23 cellular contexts compared by ENCODE assay signal in the genomic region with DNA sequence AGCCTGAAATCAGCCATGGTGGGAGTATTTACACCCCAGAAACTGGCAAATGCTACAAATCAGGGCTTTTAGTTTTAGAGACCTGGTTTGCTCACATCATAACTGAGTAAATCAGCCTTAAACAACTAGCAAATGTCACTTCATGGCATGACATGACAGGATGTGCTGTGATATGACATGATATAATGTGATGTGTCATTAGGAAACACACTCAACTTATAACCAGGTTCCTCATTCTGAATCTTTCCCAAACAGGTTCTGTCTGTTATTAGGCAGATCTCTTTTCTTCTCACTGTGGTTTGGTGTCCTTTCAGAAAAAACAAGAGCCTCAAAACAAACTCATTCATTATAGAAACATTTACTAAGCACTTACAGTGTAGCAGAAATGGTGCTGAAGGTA.
"Had no signal": no experiment of that assay in that cellular context is flagged by ENCODE, and none has a peak within 500 bp of the region (broad histone marks: within the 10 kb centered on the region; RNA-seq: fewer than 3 reads in every experiment).

No MANE protein-coding gene starts in this region.

- H3K4me1 Mint-ChIP-seq: naive B cell; nephron; stimulated activated memory B cell treated with anti-CD40 and anti-IgM and Interleukin-4, amounts not matched to agents 10 μg/mL and 1 μg/mL and 100 μg/mL, for 72 hours had no signal

- H3K4me3 ChIP-seq: lung, psoas muscle, spleen, tibial artery, upper lobe of left lung, uterus had no signal

- H3K27me3 Mint-ChIP-seq: stimulated activated memory B cell treated with anti-CD40 and anti-IgM and Interleukin-4, amounts not matched to agents 10 μg/mL and 1 μg/mL and 100 μg/mL, for 72 hours; stimulated activated naive CD8-positive, alpha-beta T cell treated with anti-CD3 and anti-CD28 coated beads, Interleukin-15, Interleukin-2, amounts not matched to agents 100 ng/mL and 50 ng/mL, for 24 hours had no signal

- ATAC-seq: foreskin keratinocyte; left colon; left ventricle myocardium superior; psoas muscle; sciatic nerve; stimulated activated memory B cell treated with anti-CD40 and anti-IgM and Interleukin-4, amounts not matched to agents 10 μg/mL and 1 μg/mL and 100 μg/mL, for 72 hours had no signal

- H3K36me3 ChIP-seq: spleen, tibial artery, upper lobe of left lung, uterus had no signal

- H3K27me3 ChIP-seq: foreskin keratinocyte, spleen, tibial artery, upper lobe of left lung, uterus had no signal

- H3K4me3 Mint-ChIP-seq: naive B cell; nephron; stimulated activated memory B cell treated with anti-CD40 and anti-IgM and Interleukin-4, amounts not matched to agents 10 μg/mL and 1 μg/mL and 100 μg/mL, for 72 hours; stimulated activated naive CD8-positive, alpha-beta T cell treated with anti-CD3 and anti-CD28 coated beads, Interleukin-15, Interleukin-2, amounts not matched to agents 100 ng/mL and 50 ng/mL, for 24 hours had no signal

- H3K27ac Mint-ChIP-seq: naive B cell; stimulated activated memory B cell treated with anti-CD40 and anti-IgM and Interleukin-4, amounts not matched to agents 10 μg/mL and 1 μg/mL and 100 μg/mL, for 72 hours; stimulated activated naive CD8-positive, alpha-beta T cell treated with anti-CD3 and anti-CD28 coated beads, Interleukin-15, Interleukin-2, amounts not matched to agents 100 ng/mL and 50 ng/mL, for 24 hours had no signal

- DNase-seq: dermis blood vessel endothelial cell; erythroblast; foreskin keratinocyte; head of caudate nucleus; hippocampal formation; left colon; left ventricle myocardium superior; mesendoderm; naive B cell; psoas muscle; retina; spleen; stimulated activated CD4-positive, alpha-beta T cell treated with anti-CD3 and anti-CD28 coated beads, Interleukin-15, amount 100 ng/mL, for 24 hours; stimulated activated CD4-positive, alpha-beta T cell treated with anti-CD3 and anti-CD28 coated beads, Interleukin-1b, Interleukin-23, amount 100 ng/mL, for 48 hours; stimulated activated CD4-positive, alpha-beta T cell treated with anti-CD3 and anti-CD28 coated beads, Interleukin-4, amount 100 ng/mL, for 24 hours; tibial artery; upper lobe of left lung; uterus had no signal

- H3K9me3 Mint-ChIP-seq: nephron; stimulated activated memory B cell treated with anti-CD40 and anti-IgM and Interleukin-4, amounts not matched to agents 10 μg/mL and 1 μg/mL and 100 μg/mL, for 72 hours; stimulated activated naive CD8-positive, alpha-beta T cell treated with anti-CD3 and anti-CD28 coated beads, Interleukin-15, Interleukin-2, amounts not matched to agents 100 ng/mL and 50 ng/mL, for 24 hours had no signal

- H3K36me3 Mint-ChIP-seq: naive B cell; stimulated activated memory B cell treated with anti-CD40 and anti-IgM and Interleukin-4, amounts not matched to agents 10 μg/mL and 1 μg/mL and 100 μg/mL, for 72 hours had no signal

- H3K27ac ChIP-seq: foreskin keratinocyte, psoas muscle, spleen, tibial artery, upper lobe of left lung, uterus had no signal

- H3K4me1 ChIP-seq: foreskin keratinocyte, psoas muscle, spleen, upper lobe of left lung, uterus had no signal

- H3K9me3 ChIP-seq: psoas muscle, spleen, tibial artery, upper lobe of left lung, uterus had no signal
